In genomic region chr2:96859681-96860064, GRCh38 we compare ENCODE assay signal across 1 cellular context.
TF ChIP-seq lines count a peak whose summit lies in the region.

No MANE protein-coding gene starts in this region.

TF ChIP-seq in WTC11, 78 proteins besides CTCF, POLR2A, EP300 and RAD21 (continued from another document):
- TF ChIP-seq STAT6 (CRISPR knock-in tag; conservative IDR thresholded peaks at IDR 0.05; ENCODE audit: low read depth), result no peak
- TF ChIP-seq, protein P1, sequence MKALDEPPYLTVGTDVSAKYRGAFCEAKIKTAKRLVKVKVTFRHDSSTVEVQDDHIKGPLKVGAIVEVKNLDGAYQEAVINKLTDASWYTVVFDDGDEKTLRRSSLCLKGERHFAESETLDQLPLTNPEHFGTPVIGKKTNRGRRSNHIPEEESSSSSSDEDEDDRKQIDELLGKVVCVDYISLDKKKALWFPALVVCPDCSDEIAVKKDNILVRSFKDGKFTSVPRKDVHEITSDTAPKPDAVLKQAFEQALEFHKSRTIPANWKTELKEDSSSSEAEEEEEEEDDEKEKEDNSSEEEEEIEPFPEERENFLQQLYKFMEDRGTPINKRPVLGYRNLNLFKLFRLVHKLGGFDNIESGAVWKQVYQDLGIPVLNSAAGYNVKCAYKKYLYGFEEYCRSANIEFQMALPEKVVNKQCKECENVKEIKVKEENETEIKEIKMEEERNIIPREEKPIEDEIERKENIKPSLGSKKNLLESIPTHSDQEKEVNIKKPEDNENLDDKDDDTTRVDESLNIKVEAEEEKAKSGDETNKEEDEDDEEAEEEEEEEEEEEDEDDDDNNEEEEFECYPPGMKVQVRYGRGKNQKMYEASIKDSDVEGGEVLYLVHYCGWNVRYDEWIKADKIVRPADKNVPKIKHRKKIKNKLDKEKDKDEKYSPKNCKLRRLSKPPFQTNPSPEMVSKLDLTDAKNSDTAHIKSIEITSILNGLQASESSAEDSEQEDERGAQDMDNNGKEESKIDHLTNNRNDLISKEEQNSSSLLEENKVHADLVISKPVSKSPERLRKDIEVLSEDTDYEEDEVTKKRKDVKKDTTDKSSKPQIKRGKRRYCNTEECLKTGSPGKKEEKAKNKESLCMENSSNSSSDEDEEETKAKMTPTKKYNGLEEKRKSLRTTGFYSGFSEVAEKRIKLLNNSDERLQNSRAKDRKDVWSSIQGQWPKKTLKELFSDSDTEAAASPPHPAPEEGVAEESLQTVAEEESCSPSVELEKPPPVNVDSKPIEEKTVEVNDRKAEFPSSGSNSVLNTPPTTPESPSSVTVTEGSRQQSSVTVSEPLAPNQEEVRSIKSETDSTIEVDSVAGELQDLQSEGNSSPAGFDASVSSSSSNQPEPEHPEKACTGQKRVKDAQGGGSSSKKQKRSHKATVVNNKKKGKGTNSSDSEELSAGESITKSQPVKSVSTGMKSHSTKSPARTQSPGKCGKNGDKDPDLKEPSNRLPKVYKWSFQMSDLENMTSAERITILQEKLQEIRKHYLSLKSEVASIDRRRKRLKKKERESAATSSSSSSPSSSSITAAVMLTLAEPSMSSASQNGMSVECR (CRISPR knock-in tag; IDR thresholded peaks at IDR 0.05; ENCODE audit: borderline replicate concordance), result no peak
- no peak for TF ChIP-seq ZNF138 (CRISPR knock-in tag; conservative IDR thresholded peaks at IDR 0.05)
- TF ChIP-seq, protein P2, sequence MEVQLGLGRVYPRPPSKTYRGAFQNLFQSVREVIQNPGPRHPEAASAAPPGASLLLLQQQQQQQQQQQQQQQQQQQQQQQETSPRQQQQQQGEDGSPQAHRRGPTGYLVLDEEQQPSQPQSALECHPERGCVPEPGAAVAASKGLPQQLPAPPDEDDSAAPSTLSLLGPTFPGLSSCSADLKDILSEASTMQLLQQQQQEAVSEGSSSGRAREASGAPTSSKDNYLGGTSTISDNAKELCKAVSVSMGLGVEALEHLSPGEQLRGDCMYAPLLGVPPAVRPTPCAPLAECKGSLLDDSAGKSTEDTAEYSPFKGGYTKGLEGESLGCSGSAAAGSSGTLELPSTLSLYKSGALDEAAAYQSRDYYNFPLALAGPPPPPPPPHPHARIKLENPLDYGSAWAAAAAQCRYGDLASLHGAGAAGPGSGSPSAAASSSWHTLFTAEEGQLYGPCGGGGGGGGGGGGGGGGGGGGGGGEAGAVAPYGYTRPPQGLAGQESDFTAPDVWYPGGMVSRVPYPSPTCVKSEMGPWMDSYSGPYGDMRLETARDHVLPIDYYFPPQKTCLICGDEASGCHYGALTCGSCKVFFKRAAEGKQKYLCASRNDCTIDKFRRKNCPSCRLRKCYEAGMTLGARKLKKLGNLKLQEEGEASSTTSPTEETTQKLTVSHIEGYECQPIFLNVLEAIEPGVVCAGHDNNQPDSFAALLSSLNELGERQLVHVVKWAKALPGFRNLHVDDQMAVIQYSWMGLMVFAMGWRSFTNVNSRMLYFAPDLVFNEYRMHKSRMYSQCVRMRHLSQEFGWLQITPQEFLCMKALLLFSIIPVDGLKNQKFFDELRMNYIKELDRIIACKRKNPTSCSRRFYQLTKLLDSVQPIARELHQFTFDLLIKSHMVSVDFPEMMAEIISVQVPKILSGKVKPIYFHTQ (CRISPR knock-in tag; IDR thresholded peaks at IDR 0.05), result no peak
- TF ChIP-seq, protein P3, sequence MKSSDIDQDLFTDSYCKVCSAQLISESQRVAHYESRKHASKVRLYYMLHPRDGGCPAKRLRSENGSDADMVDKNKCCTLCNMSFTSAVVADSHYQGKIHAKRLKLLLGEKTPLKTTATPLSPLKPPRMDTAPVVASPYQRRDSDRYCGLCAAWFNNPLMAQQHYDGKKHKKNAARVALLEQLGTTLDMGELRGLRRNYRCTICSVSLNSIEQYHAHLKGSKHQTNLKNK (CRISPR knock-in tag; IDR thresholded peaks at IDR 0.05), result no peak
- no peak for TF ChIP-seq JUN (CRISPR knock-in tag; IDR thresholded peaks at IDR 0.05)
- TF ChIP-seq E2F1 (CRISPR knock-in tag; IDR thresholded peaks at IDR 0.05), result no peak
TF ChIP-seq in WTC11: peak in this region for 0.
